ENCODE assay signal across 23 cellular contexts in the genomic region with DNA sequence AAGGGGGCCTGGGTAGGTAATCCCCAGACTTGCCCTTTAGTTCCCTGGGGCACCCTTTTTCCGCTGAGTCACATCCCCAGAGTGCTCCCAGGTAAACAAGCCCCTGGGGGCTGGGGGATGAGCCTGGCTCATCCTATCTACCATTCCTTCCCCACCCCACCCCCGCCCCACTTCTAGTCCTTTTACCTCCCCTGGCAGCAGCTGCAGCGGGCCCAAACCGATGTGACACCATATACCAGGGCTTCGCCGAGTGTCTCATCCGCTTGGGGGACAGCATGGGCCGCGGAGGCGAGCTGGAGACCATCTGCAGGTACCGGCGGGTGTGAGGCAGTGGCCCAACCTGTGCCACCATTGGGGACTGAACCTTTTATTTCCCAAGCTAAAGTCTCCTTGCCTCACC. TPM values are rescaled to one million over a fixed set of nuclear protein-coding genes. Genes with fewer than 3 reads are reported as not detected.
DNase-seq lines count a peak whose midpoint lies in the region; ATAC-seq and TF ChIP-seq lines count a peak whose summit lies in the region.
"Had no signal": no experiment of that assay in that cellular context is flagged by ENCODE, and none has a peak within 500 bp of the region (broad histone marks: within the 10 kb centered on the region; RNA-seq: fewer than 3 reads in every experiment).

No MANE protein-coding gene starts in this region.

- peaks cover 41% of the 10 kb centered on the region for H3K36me3 ChIP-seq in endodermal cell (ENCODE audit: control insufficient read depth, insufficient read depth, low read length)

- peaks cover 58% of the 10 kb centered on the region for H3K36me3 Mint-ChIP-seq in activated T-cell treated with anti-CD3 and anti-CD28 coated beads, Interleukin-2, amount 50 U/mL, for 24 hours (ENCODE audit: low read depth)
- peaks cover 3 to 5% of the 10 kb centered on the region in 2 donors for H3K36me3 Mint-ChIP-seq in activated T-cell treated with anti-CD3 and anti-CD28 coated beads, Interleukin-2, amount 50 U/mL, for 72 hours (ENCODE audit: insufficient read depth in 2 of 2)
- H3K36me3 Mint-ChIP-seq in endodermal cell (ENCODE audit: low read depth), result peaks cover 23% of the 10 kb centered on the region

- no peaks in the 10 kb centered on the region for H3K27me3 Mint-ChIP-seq in activated T-cell treated with anti-CD3 and anti-CD28 coated beads, Interleukin-2, amount 50 U/mL, for 24 hours
- no peaks in the 10 kb centered on the region for H3K27me3 Mint-ChIP-seq in activated T-cell treated with anti-CD3 and anti-CD28 coated beads, Interleukin-2, amount 50 U/mL, for 72 hours (ENCODE audit: low read depth)
- no peaks in the 10 kb centered on the region for H3K27me3 Mint-ChIP-seq in endodermal cell (ENCODE audit: insufficient read depth)
- H3K27me3 Mint-ChIP-seq: stimulated activated naive B cell treated with anti-CD40 and anti-IgM and Interleukin-4, amounts not matched to agents 10 μg/mL and 1 μg/mL and 100 μg/mL, for 72 hours had no signal

- H3K4me1 Mint-ChIP-seq in activated T-cell treated with anti-CD3 and anti-CD28 coated beads, Interleukin-2, amount 50 U/mL, for 24 hours (ENCODE audit: low read depth), result no peaks in the 10 kb centered on the region
- peaks cover 5% of the 10 kb centered on the region for H3K4me1 Mint-ChIP-seq in activated T-cell treated with anti-CD3 and anti-CD28 coated beads, Interleukin-2, amount 50 U/mL, for 72 hours (ENCODE audit: low read depth)
- H3K4me1 Mint-ChIP-seq in endodermal cell, result peaks cover 16% of the 10 kb centered on the region

- no peaks in the 10 kb centered on the region for H3K9me3 ChIP-seq in endodermal cell (ENCODE audit: control insufficient read depth, low read length)
- H3K9me3 ChIP-seq: prostate gland, transverse colon had no signal

- H3K27me3 ChIP-seq in endodermal cell (ENCODE audit: control insufficient read depth, insufficient read depth, low read length, poor library complexity, severe bottlenecking) (no peaks in the 10 kb centered on the region), foreskin keratinocyte (no peaks in the 10 kb centered on the region)
- H3K27me3 ChIP-seq: transverse colon had no signal

- H3K9ac ChIP-seq in endodermal cell (ENCODE audit: extremely low read depth, low read length, poor library complexity, severe bottlenecking), result no peak overlapping the region

- H3K27ac Mint-ChIP-seq in activated T-cell treated with anti-CD3 and anti-CD28 coated beads, Interleukin-2, amount 50 U/mL, for 24 hours, result peak overlapping the region; percentile 37
- H3K27ac Mint-ChIP-seq in activated T-cell treated with anti-CD3 and anti-CD28 coated beads, Interleukin-2, amount 50 U/mL, for 72 hours, result no peak overlapping the region
- H3K27ac Mint-ChIP-seq in endodermal cell, result peak overlapping the region; percentile 44
- H3K27ac Mint-ChIP-seq: activated CD8-positive, alpha-beta T cell treated with anti-CD3 and anti-CD28 coated beads, Interleukin-2, amount 10 ng/mL, durations not matched to agents 7 days and 5 days; activated naive CD4-positive, alpha-beta T cell treated with anti-CD3 and anti-CD28 coated beads for 36 hours; CD8-positive, alpha-beta T cell; stimulated activated naive B cell treated with anti-CD40 and anti-IgM and Interleukin-4, amounts not matched to agents 10 μg/mL and 1 μg/mL and 100 μg/mL, for 72 hours had no signal

- H3K9me3 Mint-ChIP-seq in activated T-cell treated with anti-CD3 and anti-CD28 coated beads, Interleukin-2, amount 50 U/mL, for 24 hours, result no peaks in the 10 kb centered on the region
- H3K9me3 Mint-ChIP-seq in activated T-cell treated with anti-CD3 and anti-CD28 coated beads, Interleukin-2, amount 50 U/mL, for 72 hours, result no peaks in the 10 kb centered on the region
- no peaks in the 10 kb centered on the region for H3K9me3 Mint-ChIP-seq in endodermal cell
- H3K9me3 Mint-ChIP-seq: activated naive CD4-positive, alpha-beta T cell treated with anti-CD3 and anti-CD28 coated beads for 36 hours; CD8-positive, alpha-beta T cell; stimulated activated naive B cell treated with anti-CD40 and anti-IgM and Interleukin-4, amounts not matched to agents 10 μg/mL and 1 μg/mL and 100 μg/mL, for 72 hours had no signal

- H3K4me1 ChIP-seq in endodermal cell (ENCODE audit: control insufficient read depth, insufficient read depth, low read length) (peaks cover 5% of the 10 kb centered on the region), foreskin keratinocyte (no peaks in the 10 kb centered on the region)

- H3K27ac ChIP-seq in endodermal cell (ENCODE audit: low read depth, low read length), result no peak overlapping the region
- H3K27ac ChIP-seq in substantia nigra (ENCODE audit: low read depth, low read length, poor library complexity, severe bottlenecking), result peak overlapping the region; percentile 87
- no peak overlapping the region for H3K27ac ChIP-seq in foreskin keratinocyte

- 90 to 100% methylated on average over 2 to 12 of the region's 12 CpGs for WGBS in endodermal cell (ENCODE audit: insufficient coverage in 1 of 2, insufficient read length in 1 of 2), 2 experiments

- no peak for TF ChIP-seq CTCF in endodermal cell (conservative IDR thresholded peaks at IDR 0.05)
- no peak for TF ChIP-seq CTCF in foreskin keratinocyte (conservative IDR thresholded peaks at IDR 0.05)

- no peak overlapping the region for H3K4me3 ChIP-seq in endodermal cell (ENCODE audit: low read length)
- H3K4me3 ChIP-seq: lung, prostate gland, smooth muscle cell, transverse colon had no signal

- DNase-seq in activated T-cell treated with anti-CD3 and anti-CD28 coated beads, Interleukin-2, amount 50 U/mL, for 24 hours, result no peak
- DNase-seq in activated T-cell treated with anti-CD3 and anti-CD28 coated beads, Interleukin-2, amount 50 U/mL, for 72 hours, result no peak
- peak; percentile 56 for DNase-seq in endodermal cell
- no peak for DNase-seq in substantia nigra (lab: John Stamatoyannopoulos, UW)
- DNase-seq in foreskin keratinocyte, result no peak
- DNase-seq in DMS79 treated with DMSO at 0.1 percent for 48 hours (lab: John Stamatoyannopoulos, UW), result no peak
- DNase-seq: activated CD8-positive, alpha-beta T cell treated with anti-CD3 and anti-CD28 coated beads, Interleukin-2, amount 10 ng/mL, durations not matched to agents 7 days and 5 days; activated naive CD4-positive, alpha-beta T cell treated with anti-CD3 and anti-CD28 coated beads for 36 hours; CD8-positive, alpha-beta T cell; DMS153; foreskin melanocyte; islet precursor cell; NCI-H1105; NCI-H2029 treated with DMSO at 0.1 percent for 48 hours; Right ventricle myocardium superior; stimulated activated naive B cell treated with anti-CD40 and anti-IgM and Interleukin-4, amounts not matched to agents 10 μg/mL and 1 μg/mL and 100 μg/mL, for 72 hours; SW 1271; transverse colon had no signal

- no peak overlapping the region for H3K4me3 Mint-ChIP-seq in activated T-cell treated with anti-CD3 and anti-CD28 coated beads, Interleukin-2, amount 50 U/mL, for 24 hours
- H3K4me3 Mint-ChIP-seq in activated T-cell treated with anti-CD3 and anti-CD28 coated beads, Interleukin-2, amount 50 U/mL, for 72 hours, result no peak overlapping the region
- peak overlapping the region; percentile 42 for H3K4me3 Mint-ChIP-seq in endodermal cell
- H3K4me3 Mint-ChIP-seq: activated CD8-positive, alpha-beta T cell treated with anti-CD3 and anti-CD28 coated beads, Interleukin-2, amount 10 ng/mL, durations not matched to agents 7 days and 5 days; activated naive CD4-positive, alpha-beta T cell treated with anti-CD3 and anti-CD28 coated beads for 36 hours; CD8-positive, alpha-beta T cell; stimulated activated naive B cell treated with anti-CD40 and anti-IgM and Interleukin-4, amounts not matched to agents 10 μg/mL and 1 μg/mL and 100 μg/mL, for 72 hours had no signal

- no peak for ATAC-seq in activated T-cell treated with anti-CD3 and anti-CD28 coated beads, Interleukin-2, amount 50 U/mL, for 72 hours (replicated peaks in 1 of 2)
- no peak for ATAC-seq in foreskin keratinocyte
- ATAC-seq: activated CD4-positive, CD25-positive, alpha-beta regulatory T cell treated with anti-CD3 and anti-CD28 coated beads, Interleukin-2, amount 50 U/mL, for 24 hours; activated CD8-positive, alpha-beta T cell treated with anti-CD3 and anti-CD28 coated beads, Interleukin-2, amount 10 ng/mL, durations not matched to agents 7 days and 5 days; CD8-positive, alpha-beta T cell; stimulated activated naive B cell treated with anti-CD40 and anti-IgM and Interleukin-4, amounts not matched to agents 10 μg/mL and 1 μg/mL and 100 μg/mL, for 72 hours had no signal

RNA-seq across cellular contexts. Expression of a gene that starts 0.9 kb away (rescaled TPM):
- 1 to 10 TPM in 1 of 2 donors, under 1 TPM in 1; 0.60 to 1.9 TPM for total RNA-seq in activated T-cell treated with anti-CD3 and anti-CD28 coated beads, Interleukin-2, amount 50 U/mL, for 72 hours
- total RNA-seq in endodermal cell (1 to 10 TPM; 7.0 to 7.3 TPM), foreskin keratinocyte (not detected in 2 replicates)
- 1.2 TPM for polyA plus RNA-seq in endodermal cell (2013, experiment 1 of 2)
- polyA plus RNA-seq in endodermal cell (2013, experiment 2 of 2), result 0.79 TPM
- 0.11 TPM in 1 of 2 replicates, not detected in the other for polyA plus RNA-seq in foreskin keratinocyte
- total RNA-seq: activated naive CD4-positive, alpha-beta T cell treated with anti-CD3 and anti-CD28 coated beads for 36 hours; H4; Right ventricle myocardium superior; smooth muscle cell had no signal

RNA-seq across cellular contexts. Expression of a gene that starts 7.5 kb away (rescaled TPM):
- 10 to 100 TPM; 16.1 to 16.2 TPM for total RNA-seq in activated T-cell treated with anti-CD3 and anti-CD28 coated beads, Interleukin-2, amount 50 U/mL, for 72 hours
- total RNA-seq in endodermal cell (10 to 100 TPM; 32.1 to 37.4 TPM), foreskin keratinocyte (12.8 TPM in 2 replicates)
- 31.9 TPM for polyA plus RNA-seq in endodermal cell (2013, experiment 1 of 2)
- polyA plus RNA-seq in endodermal cell (2013, experiment 2 of 2), result 25.4 TPM
- polyA plus RNA-seq in foreskin keratinocyte, result 12.9 and 13.0 TPM in 2 replicates

RNA-seq across cellular contexts. Expression of a gene that starts 12.7 kb away (rescaled TPM):
- 10 to 100 TPM; 82.9 to 86.4 TPM for total RNA-seq in activated T-cell treated with anti-CD3 and anti-CD28 coated beads, Interleukin-2, amount 50 U/mL, for 72 hours
- 10 to 100 TPM; 69.2 to 74.3 TPM for total RNA-seq in endodermal cell
- 74.2 TPM for polyA plus RNA-seq in endodermal cell (2013, experiment 1 of 2)
- polyA plus RNA-seq in endodermal cell (2013, experiment 2 of 2), result 64.8 TPM
- 52.4 and 53.6 TPM in 2 replicates for total RNA-seq in foreskin keratinocyte
- 34.1 and 39.6 TPM in 2 replicates for polyA plus RNA-seq in foreskin keratinocyte

RNA-seq across cellular contexts. Expression of a gene that starts 38.1 kb away (rescaled TPM):
- total RNA-seq in activated T-cell treated with anti-CD3 and anti-CD28 coated beads, Interleukin-2, amount 50 U/mL, for 72 hours, result 10 to 100 TPM; 43.6 to 59.4 TPM
- total RNA-seq in endodermal cell (10 to 100 TPM; 43.7 to 57.2 TPM), foreskin keratinocyte (30.5 and 36.1 TPM in 2 replicates)
- 59.9 TPM for polyA plus RNA-seq in endodermal cell (2013, experiment 1 of 2)
- polyA plus RNA-seq in endodermal cell (2013, experiment 2 of 2), result 48.1 TPM
- polyA plus RNA-seq in foreskin keratinocyte, result 36.7 and 37.5 TPM in 2 replicates

RNA-seq across cellular contexts. Expression of a gene that starts 38.8 kb away (rescaled TPM):
- 10 to 100 TPM; 80.8 to 90.1 TPM for total RNA-seq in activated T-cell treated with anti-CD3 and anti-CD28 coated beads, Interleukin-2, amount 50 U/mL, for 72 hours
- 100 to 1,000 TPM; 201 to 218 TPM for total RNA-seq in endodermal cell
- 236 TPM for polyA plus RNA-seq in endodermal cell (2013, experiment 1 of 2)
- polyA plus RNA-seq in endodermal cell (2013, experiment 2 of 2), result 236 TPM
- 218 and 225 TPM in 2 replicates for total RNA-seq in foreskin keratinocyte
- 257 and 263 TPM in 2 replicates for polyA plus RNA-seq in foreskin keratinocyte
